In genomic region chr11:86834376-86834775, GRCh38 we compare ENCODE assay signal across 1 cellular context. TPM values are rescaled to one million over a fixed set of nuclear protein-coding genes. Genes with fewer than 3 reads are reported as not detected.
"Had no signal": no experiment of that assay in that cellular context is flagged by ENCODE, and none has a peak within 500 bp of the region (broad histone marks: within the 10 kb centered on the region; RNA-seq: fewer than 3 reads in every experiment).

No MANE protein-coding gene starts in this region.

RNA-seq across cellular contexts. Expression of gene PRSS23, which starts 34.0 kb away (rescaled TPM):
- total RNA-seq: OCI-LY7 had no signal
